ENCODE assay signal across 1 cellular context in genomic region chr19:16571689-16572331, GRCh38.
TF ChIP-seq lines count a peak whose summit lies in the region.

No MANE protein-coding gene starts in this region.

TF ChIP-seq in K562, 482 proteins besides CTCF, POLR2A, EP300 and RAD21 (continued from another document and continues in another):
- TF ChIP-seq TRIM28 (IDR thresholded peaks at IDR 0.05), result no peak
- TF ChIP-seq SRSF7 (optimal IDR thresholded peaks at IDR 0.05; ENCODE audit: low read depth, low read length), result peak; percentile 78
- TF ChIP-seq RBFOX2 (IDR thresholded peaks at IDR 0.05; ENCODE audit: low read depth, low read length), result peak; percentile 79
- TF ChIP-seq ADNP (tag; IDR thresholded peaks at IDR 0.05), result no peak
- no peak; the same call in 1 of the 2 replicates for TF ChIP-seq L3MBTL2 (IDR thresholded peaks at IDR 0.05)
- peak; percentile 50; the same call in 1 of the 2 replicates for TF ChIP-seq ERF (CRISPR knock-in tag; IDR thresholded peaks at IDR 0.05)
- TF ChIP-seq KLF16 (IDR thresholded peaks at IDR 0.05), result no peak
- TF ChIP-seq ZNF311 (CRISPR knock-in tag; IDR thresholded peaks at IDR 0.05), result no peak
- TF ChIP-seq PCBP1 (IDR thresholded peaks at IDR 0.05; ENCODE audit: low read depth, low read length, poor library complexity, severe bottlenecking), result peak; percentile 21
- peak; percentile 92 for TF ChIP-seq CHD1 (IDR thresholded peaks at IDR 0.05; ENCODE audit: low read length)
- no peak for TF ChIP-seq PTTG1 (tag; IDR thresholded peaks at IDR 0.05; ENCODE audit: low read depth)
- TF ChIP-seq ZC3H11A (IDR thresholded peaks at IDR 0.05; ENCODE audit: low read depth, low read length), result no peak
- TF ChIP-seq MTA3 (IDR thresholded peaks at IDR 0.05; ENCODE audit: borderline replicate concordance), result no peak; the same call in 1 of the 2 replicates
- TF ChIP-seq ARHGAP35 (IDR thresholded peaks at IDR 0.05; ENCODE audit: partially characterized antibody), result no peak
- 0 out of 2 replicates have a peak, but pooled peaks have one; percentile 19 for TF ChIP-seq REST (CRISPR knock-in tag; IDR thresholded peaks at IDR 0.05; ENCODE audit: low read depth)
- no peak for TF ChIP-seq THRAP3 (IDR thresholded peaks at IDR 0.05; ENCODE audit: borderline replicate concordance)
- no peak for TF ChIP-seq ZNF224 (CRISPR knock-in tag; IDR thresholded peaks at IDR 0.05)
- TF ChIP-seq ELK1 (CRISPR knock-in tag; IDR thresholded peaks at IDR 0.05), result 0 out of 2 replicates have a peak, but pooled peaks have one; percentile 51
- TF ChIP-seq EP400 (IDR thresholded peaks at IDR 0.05), result no peak
- TF ChIP-seq MYC (IDR thresholded peaks at IDR 0.05; ENCODE audit: low read depth, low read length), result 0 out of 2 replicates have a peak, but pooled peaks have one; percentile 22
- no peak for TF ChIP-seq MYC (CRISPR knock-in tag; IDR thresholded peaks at IDR 0.05; ENCODE audit: borderline replicate concordance, low read depth)
- TF ChIP-seq FOXJ2 (tag; IDR thresholded peaks at IDR 0.05), result no peak
- peak in 1 of 2 experiments; percentile 67; a peak in 1 of 4 replicates for TF ChIP-seq NONO (IDR thresholded peaks at IDR 0.05; ENCODE audit: low read depth in 2 of 2, low read length in 1 of 2)
- TF ChIP-seq FUS (optimal IDR thresholded peaks at IDR 0.05; ENCODE audit: low read depth, low read length), result peak; percentile 55
- 0 out of 2 replicates have a peak, but pooled peaks have one; percentile 22 for TF ChIP-seq FOSL1 (tag; conservative IDR thresholded peaks at IDR 0.05)
- TF ChIP-seq KLF13 (tag; IDR thresholded peaks at IDR 0.05; ENCODE audit: borderline replicate concordance, low read depth), result peak; percentile 49; the same call in 1 of the 2 replicates
- 0 out of 2 replicates have a peak, but pooled peaks have one; percentile 13 for TF ChIP-seq CREM (IDR thresholded peaks at IDR 0.05; ENCODE audit: low read depth)
- peak; percentile 44; the same call in 1 of the 2 replicates for TF ChIP-seq ZSCAN29 (IDR thresholded peaks at IDR 0.05)
- TF ChIP-seq RBM14 (IDR thresholded peaks at IDR 0.05; ENCODE audit: borderline replicate concordance, insufficient read depth, low read depth, low read length), result no peak
- 0 out of 4 replicates have a peak, but pooled peaks of 1 of the 2 experiments have one; percentile 49 for TF ChIP-seq UBTF (IDR thresholded peaks at IDR 0.05; ENCODE audit: borderline replicate concordance in 1 of 2, low read depth in 2 of 2, low read length in 2 of 2)
- peak; percentile 63; the same call in 1 of the 2 replicates for TF ChIP-seq NCOA6 (IDR thresholded peaks at IDR 0.05)
- TF ChIP-seq POLR2G (IDR thresholded peaks at IDR 0.05; ENCODE audit: low read depth, low read length), result peak; percentile 81
- no peak for TF ChIP-seq CREB1 (IDR thresholded peaks at IDR 0.05)
- 0 out of 2 replicates have a peak, but pooled peaks have one; percentile 12 for TF ChIP-seq CREB1 (CRISPR knock-in tag; IDR thresholded peaks at IDR 0.05)
- TF ChIP-seq ZNF592 (IDR thresholded peaks at IDR 0.05), result peak; percentile 37; the same call in 1 of the 2 replicates
- TF ChIP-seq FIP1L1 (IDR thresholded peaks at IDR 0.05; ENCODE audit: low read depth, low read length, poor library complexity, severe bottlenecking), result peak; percentile 73
- TF ChIP-seq MCM2 (IDR thresholded peaks at IDR 0.05; ENCODE audit: low read depth), result no peak
- TF ChIP-seq SIN3A (IDR thresholded peaks at IDR 0.05; ENCODE audit: borderline replicate concordance in 2 of 2, control insufficient read depth in 1 of 2, low read depth in 2 of 2, low read length in 2 of 2), result peak in 1 of 2 experiments; percentile 35; a peak in 1 of 4 replicates
- TF ChIP-seq SRSF9 (IDR thresholded peaks at IDR 0.05; ENCODE audit: borderline replicate concordance, low read depth, low read length), result no peak
- no peak for TF ChIP-seq HMG20B (CRISPR knock-in tag; IDR thresholded peaks at IDR 0.05)
- peak; percentile 13 to 23 for TF ChIP-seq E2F6 (IDR thresholded peaks at IDR 0.05; ENCODE audit: borderline replicate concordance in 1 of 2, extremely low read depth in 1 of 2, insufficient read depth in 1 of 2, insufficient read length in 1 of 2, low read depth in 1 of 2, low read length in 1 of 2, poor library complexity in 1 of 2, severe bottlenecking in 1 of 2)
- TF ChIP-seq MLX (CRISPR knock-in tag; conservative IDR thresholded peaks at IDR 0.05), result no peak
- peak; percentile 89; the same call in 1 of the 2 replicates for TF ChIP-seq PHF8 (IDR thresholded peaks at IDR 0.05; ENCODE audit: borderline replicate concordance, low read length)
- peak; percentile 61 for TF ChIP-seq SMAD4 (CRISPR knock-in tag; conservative IDR thresholded peaks at IDR 0.05)
- TF ChIP-seq STAG1 (CRISPR knock-in tag; IDR thresholded peaks at IDR 0.05; ENCODE audit: borderline replicate concordance), result no peak
- TF ChIP-seq PKNOX1 (IDR thresholded peaks at IDR 0.05), result no peak
- TF ChIP-seq GATAD2B (IDR thresholded peaks at IDR 0.05; ENCODE audit: borderline replicate concordance), result 0 out of 2 replicates have a peak, but pooled peaks have one; percentile 72
- no peak for TF ChIP-seq ZNF41 (CRISPR knock-in tag; conservative IDR thresholded peaks at IDR 0.05)
- no peak for TF ChIP-seq NR0B1 (IDR thresholded peaks at IDR 0.05; ENCODE audit: partially characterized antibody)
- peak; percentile 51; the same call in 1 of the 2 replicates for TF ChIP-seq ZC3H4 (CRISPR knock-in tag; IDR thresholded peaks at IDR 0.05; ENCODE audit: borderline replicate concordance)
- 0 out of 2 replicates have a peak, but pooled peaks have one; percentile 13 for TF ChIP-seq SAFB (IDR thresholded peaks at IDR 0.05; ENCODE audit: borderline replicate concordance, low read depth, low read length)
- peak; percentile 36; the same call in 1 of the 2 replicates for TF ChIP-seq ZNF740 (CRISPR knock-in tag; IDR thresholded peaks at IDR 0.05)
- TF ChIP-seq ZNF740 (tag; IDR thresholded peaks at IDR 0.05), result no peak
